In the genomic region with DNA sequence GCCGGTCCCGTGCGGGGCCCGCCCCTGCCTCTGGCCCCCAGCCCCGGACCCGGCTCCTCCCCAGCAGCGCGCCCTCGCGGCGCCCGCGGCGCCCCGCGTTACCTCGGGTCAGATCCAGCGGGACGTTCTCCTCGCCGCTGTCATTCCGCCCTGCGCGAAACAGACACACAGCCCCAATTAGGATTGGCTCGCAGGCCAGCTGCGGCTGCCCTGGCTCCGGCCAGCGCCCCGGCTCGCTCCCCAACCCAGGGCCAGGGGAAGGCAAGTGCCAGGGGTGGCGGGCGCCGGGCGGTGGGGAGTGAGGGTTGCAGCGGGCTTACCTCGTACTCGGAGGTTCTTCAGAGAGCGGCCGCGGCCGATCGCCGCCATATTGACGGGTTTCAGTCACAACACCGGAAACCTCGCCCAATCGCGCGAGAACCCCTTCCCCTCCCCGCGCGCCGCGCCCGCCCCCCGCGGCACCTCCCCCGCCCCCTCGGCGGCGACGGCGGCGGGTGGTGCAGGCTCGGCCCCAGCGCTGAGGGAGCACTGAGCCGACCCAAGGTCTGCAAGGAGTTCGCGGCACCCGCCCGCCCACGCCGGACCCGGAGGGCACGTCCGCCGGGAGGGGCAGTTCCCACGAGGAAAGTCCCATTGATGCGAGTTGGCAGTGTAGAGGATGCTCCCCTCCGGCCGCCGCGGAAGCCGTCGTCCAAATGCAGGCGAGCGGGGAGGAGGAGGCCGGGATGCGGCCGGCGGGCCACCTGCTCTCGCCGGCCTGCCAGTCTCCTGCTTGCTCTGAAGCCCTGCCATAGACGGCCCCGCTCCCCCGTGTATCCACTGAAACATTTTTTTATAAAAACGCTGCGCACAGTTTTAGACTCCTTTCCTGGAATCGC, we compare ENCODE assay signal across 1 cellular context.
A peak's percentile ranks its signal among the peaks of the same experiment; 100 is the strongest.
TF ChIP-seq lines count a peak whose summit lies in the region.

A gene with protein sequence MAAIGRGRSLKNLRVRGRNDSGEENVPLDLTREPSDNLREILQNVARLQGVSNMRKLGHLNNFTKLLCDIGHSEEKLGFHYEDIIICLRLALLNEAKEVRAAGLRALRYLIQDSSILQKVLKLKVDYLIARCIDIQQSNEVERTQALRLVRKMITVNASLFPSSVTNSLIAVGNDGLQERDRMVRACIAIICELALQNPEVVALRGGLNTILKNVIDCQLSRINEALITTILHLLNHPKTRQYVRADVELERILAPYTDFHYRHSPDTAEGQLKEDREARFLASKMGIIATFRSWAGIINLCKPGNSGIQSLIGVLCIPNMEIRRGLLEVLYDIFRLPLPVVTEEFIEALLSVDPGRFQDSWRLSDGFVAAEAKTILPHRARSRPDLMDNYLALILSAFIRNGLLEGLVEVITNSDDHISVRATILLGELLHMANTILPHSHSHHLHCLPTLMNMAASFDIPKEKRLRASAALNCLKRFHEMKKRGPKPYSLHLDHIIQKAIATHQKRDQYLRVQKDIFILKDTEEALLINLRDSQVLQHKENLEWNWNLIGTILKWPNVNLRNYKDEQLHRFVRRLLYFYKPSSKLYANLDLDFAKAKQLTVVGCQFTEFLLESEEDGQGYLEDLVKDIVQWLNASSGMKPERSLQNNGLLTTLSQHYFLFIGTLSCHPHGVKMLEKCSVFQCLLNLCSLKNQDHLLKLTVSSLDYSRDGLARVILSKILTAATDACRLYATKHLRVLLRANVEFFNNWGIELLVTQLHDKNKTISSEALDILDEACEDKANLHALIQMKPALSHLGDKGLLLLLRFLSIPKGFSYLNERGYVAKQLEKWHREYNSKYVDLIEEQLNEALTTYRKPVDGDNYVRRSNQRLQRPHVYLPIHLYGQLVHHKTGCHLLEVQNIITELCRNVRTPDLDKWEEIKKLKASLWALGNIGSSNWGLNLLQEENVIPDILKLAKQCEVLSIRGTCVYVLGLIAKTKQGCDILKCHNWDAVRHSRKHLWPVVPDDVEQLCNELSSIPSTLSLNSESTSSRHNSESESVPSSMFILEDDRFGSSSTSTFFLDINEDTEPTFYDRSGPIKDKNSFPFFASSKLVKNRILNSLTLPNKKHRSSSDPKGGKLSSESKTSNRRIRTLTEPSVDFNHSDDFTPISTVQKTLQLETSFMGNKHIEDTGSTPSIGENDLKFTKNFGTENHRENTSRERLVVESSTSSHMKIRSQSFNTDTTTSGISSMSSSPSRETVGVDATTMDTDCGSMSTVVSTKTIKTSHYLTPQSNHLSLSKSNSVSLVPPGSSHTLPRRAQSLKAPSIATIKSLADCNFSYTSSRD (N-terminal part only) (minus strand): TSS at position 391 of the 878 bp plus-strand sequence. CDS start 22 bp downstream, at position 369.

TF ChIP-seq in WTC11, 78 proteins besides CTCF, POLR2A, EP300 and RAD21 (continued from another document):
- TF ChIP-seq ZNF232 (CRISPR knock-in tag; IDR thresholded peaks at IDR 0.05) (no peak), CREB1 (CRISPR knock-in tag; IDR thresholded peaks at IDR 0.05) (no peak), ETV6 (CRISPR knock-in tag; IDR thresholded peaks at IDR 0.05) (peak; percentile 74; the same call in 1 of the 2 replicates), FOXK1 (CRISPR knock-in tag; IDR thresholded peaks at IDR 0.05) (peak; percentile 63; the same call in 1 of the 2 replicates), TCF7 (CRISPR knock-in tag; IDR thresholded peaks at IDR 0.05; ENCODE audit: low read depth) (0 out of 2 replicates have a peak, but pooled peaks have one; percentile 23), SP1 (CRISPR knock-in tag; conservative IDR thresholded peaks at IDR 0.05) (peak; percentile 60), ZNF317 (CRISPR knock-in tag; IDR thresholded peaks at IDR 0.05; ENCODE audit: borderline replicate concordance, low read depth) (no peak), MYBL2 (CRISPR knock-in tag; IDR thresholded peaks at IDR 0.05) (peak; percentile 73), CREM (CRISPR knock-in tag; IDR thresholded peaks at IDR 0.05) (no peak)
- TF ChIP-seq, protein P1, sequence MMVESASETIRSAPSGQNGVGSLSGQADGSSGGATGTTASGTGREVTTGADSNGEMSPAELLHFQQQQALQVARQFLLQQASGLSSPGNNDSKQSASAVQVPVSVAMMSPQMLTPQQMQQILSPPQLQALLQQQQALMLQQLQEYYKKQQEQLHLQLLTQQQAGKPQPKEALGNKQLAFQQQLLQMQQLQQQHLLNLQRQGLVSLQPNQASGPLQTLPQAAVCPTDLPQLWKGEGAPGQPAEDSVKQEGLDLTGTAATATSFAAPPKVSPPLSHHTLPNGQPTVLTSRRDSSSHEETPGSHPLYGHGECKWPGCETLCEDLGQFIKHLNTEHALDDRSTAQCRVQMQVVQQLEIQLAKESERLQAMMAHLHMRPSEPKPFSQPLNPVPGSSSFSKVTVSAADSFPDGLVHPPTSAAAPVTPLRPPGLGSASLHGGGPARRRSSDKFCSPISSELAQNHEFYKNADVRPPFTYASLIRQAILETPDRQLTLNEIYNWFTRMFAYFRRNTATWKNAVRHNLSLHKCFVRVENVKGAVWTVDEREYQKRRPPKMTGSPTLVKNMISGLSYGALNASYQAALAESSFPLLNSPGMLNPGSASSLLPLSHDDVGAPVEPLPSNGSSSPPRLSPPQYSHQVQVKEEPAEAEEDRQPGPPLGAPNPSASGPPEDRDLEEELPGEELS (CRISPR knock-in tag; IDR thresholded peaks at IDR 0.05), result peak; percentile 28; the same call in 1 of the 2 replicates
- TF ChIP-seq, protein P2, sequence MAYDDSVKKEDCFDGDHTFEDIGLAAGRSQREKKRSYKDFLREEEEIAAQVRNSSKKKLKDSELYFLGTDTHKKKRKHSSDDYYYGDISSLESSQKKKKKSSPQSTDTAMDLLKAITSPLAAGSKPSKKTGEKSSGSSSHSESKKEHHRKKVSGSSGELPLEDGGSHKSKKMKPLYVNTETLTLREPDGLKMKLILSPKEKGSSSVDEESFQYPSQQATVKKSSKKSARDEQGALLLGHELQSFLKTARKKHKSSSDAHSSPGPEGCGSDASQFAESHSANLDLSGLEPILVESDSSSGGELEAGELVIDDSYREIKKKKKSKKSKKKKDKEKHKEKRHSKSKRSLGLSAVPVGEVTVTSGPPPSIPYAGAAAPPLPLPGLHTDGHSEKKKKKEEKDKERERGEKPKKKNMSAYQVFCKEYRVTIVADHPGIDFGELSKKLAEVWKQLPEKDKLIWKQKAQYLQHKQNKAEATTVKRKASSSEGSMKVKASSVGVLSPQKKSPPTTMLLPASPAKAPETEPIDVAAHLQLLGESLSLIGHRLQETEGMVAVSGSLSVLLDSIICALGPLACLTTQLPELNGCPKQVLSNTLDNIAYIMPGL (CRISPR knock-in tag; IDR thresholded peaks at IDR 0.05), result peak; percentile 62
TF ChIP-seq in WTC11: peak in this region for 13.
